Comparison of ENCODE assay signal across 13 cellular contexts in the genomic region with DNA sequence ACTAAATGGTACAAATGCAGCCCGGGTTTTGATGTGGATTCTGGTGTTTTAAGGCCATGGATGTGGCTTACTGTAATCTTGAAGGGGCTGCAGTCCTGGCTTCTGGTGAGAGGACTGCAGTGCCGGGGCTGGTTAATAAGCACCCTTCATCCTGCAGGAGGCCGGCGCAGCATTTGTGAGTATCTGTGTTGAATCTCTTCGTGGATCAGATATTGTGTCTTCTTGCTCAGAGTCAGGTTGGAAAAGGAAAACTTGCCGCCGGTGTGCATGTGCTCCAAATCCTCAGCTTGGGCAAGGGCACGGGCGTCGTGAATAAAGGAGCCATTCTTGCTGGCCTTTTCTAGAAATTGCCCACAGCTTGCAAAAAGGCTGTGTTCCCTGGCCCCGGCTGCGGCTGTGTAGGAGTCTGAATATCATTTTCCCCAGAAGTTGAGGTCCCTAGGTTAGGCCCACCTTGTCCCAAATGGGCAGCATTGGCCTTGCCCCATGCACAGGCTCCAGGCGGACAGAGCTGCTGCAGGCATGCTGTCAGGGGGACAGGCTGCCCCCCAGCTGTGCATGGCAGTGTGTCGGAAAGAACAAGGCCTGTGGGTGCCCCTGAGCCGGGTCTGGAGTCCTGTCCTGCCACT. TPM values are rescaled to one million over a fixed set of nuclear protein-coding genes. Genes with fewer than 3 reads are reported as not detected.
A peak's percentile ranks its signal among the peaks of the same experiment; 100 is the strongest.
DNase-seq lines count a peak whose midpoint lies in the region; ATAC-seq and TF ChIP-seq lines count a peak whose summit lies in the region.
"Had no signal": no experiment of that assay in that cellular context is flagged by ENCODE, and none has a peak within 500 bp of the region (broad histone marks: within the 10 kb centered on the region; RNA-seq: fewer than 3 reads in every experiment).

No MANE protein-coding gene starts in this region.

- H2AFZ ChIP-seq in neuronal stem cell (ENCODE audit: low read length), result no peak overlapping the region

- ATAC-seq in GM18907 (IDR thresholded peaks at IDR 0.05; ENCODE audit: unreplicated experiment), result peak; percentile 19
- no peak for ATAC-seq in right lobe of liver
- ATAC-seq: esophagus mucosa had no signal

- H3K9me3 Mint-ChIP-seq in T-helper 2 cell treated with Interferon-gamma antibody and Interleukin-4, amounts not matched to agents 5 μg/mL and 100 μg/mL, for 36 hours, result no peaks in the 10 kb centered on the region
- no peaks in the 10 kb centered on the region for H3K9me3 Mint-ChIP-seq in activated naive CD8-positive, alpha-beta T cell treated with anti-CD3 and anti-CD28 coated beads for 36 hours
- no peaks in the 10 kb centered on the region for H3K9me3 Mint-ChIP-seq in osteocyte (ENCODE audit: unreplicated experiment)

- H3K4ac ChIP-seq in neuronal stem cell (ENCODE audit: low read length), result no peak overlapping the region

- H3K36me3 Mint-ChIP-seq in T-helper 2 cell treated with Interferon-gamma antibody and Interleukin-4, amounts not matched to agents 5 μg/mL and 100 μg/mL, for 36 hours (ENCODE audit: low read depth), result peaks cover 44% of the 10 kb centered on the region
- H3K36me3 Mint-ChIP-seq in activated naive CD8-positive, alpha-beta T cell treated with anti-CD3 and anti-CD28 coated beads for 36 hours, result peaks cover 43% of the 10 kb centered on the region
- H3K36me3 Mint-ChIP-seq in osteocyte (ENCODE audit: unreplicated experiment), result peaks cover 54% of the 10 kb centered on the region

- no peak overlapping the region for H2BK15ac ChIP-seq in neuronal stem cell (ENCODE audit: low read length)

- no peak overlapping the region for H2AK5ac ChIP-seq in neuronal stem cell (ENCODE audit: low read depth, low read length)

- no peaks in the 10 kb centered on the region for H3K27me3 Mint-ChIP-seq in T-helper 2 cell treated with Interferon-gamma antibody and Interleukin-4, amounts not matched to agents 5 μg/mL and 100 μg/mL, for 36 hours (ENCODE audit: low read depth)
- H3K27me3 Mint-ChIP-seq in activated naive CD8-positive, alpha-beta T cell treated with anti-CD3 and anti-CD28 coated beads for 36 hours, result no peaks in the 10 kb centered on the region
- H3K27me3 Mint-ChIP-seq in osteocyte (ENCODE audit: unreplicated experiment), result no peaks in the 10 kb centered on the region

- H3K4me1 Mint-ChIP-seq in T-helper 2 cell treated with Interferon-gamma antibody and Interleukin-4, amounts not matched to agents 5 μg/mL and 100 μg/mL, for 36 hours (ENCODE audit: low read depth), result peaks cover 17% of the 10 kb centered on the region
- peaks cover 24% of the 10 kb centered on the region for H3K4me1 Mint-ChIP-seq in activated naive CD8-positive, alpha-beta T cell treated with anti-CD3 and anti-CD28 coated beads for 36 hours
- H3K4me1 Mint-ChIP-seq in osteocyte (ENCODE audit: unreplicated experiment), result peaks cover 3% of the 10 kb centered on the region

- H3K9me3 ChIP-seq in neuronal stem cell (replicated peaks in 1 of 2; ENCODE audit: control insufficient read depth in 2 of 2, insufficient read depth in 1 of 2, low read depth in 1 of 2, low read length in 2 of 2) (no peaks in the 10 kb centered on the region), right lobe of liver (no peaks in the 10 kb centered on the region)
- H3K9me3 ChIP-seq: SJSA1 had no signal

- peak overlapping the region; percentile 68 for H2BK120ac ChIP-seq in neuronal stem cell (ENCODE audit: low read depth, low read length)

- H4K8ac ChIP-seq in neuronal stem cell (ENCODE audit: low read depth, low read length), result no peak overlapping the region

- H2BK5ac ChIP-seq in neuronal stem cell (ENCODE audit: low read length), result no peak overlapping the region

- intact Hi-C loops in right lobe of liver (cut with DNase I), result loop anchor here (5.0 to 10.0 kb wide), 3 partner anchors 80 to 632 kb away; no protein-coding TSS in a partner anchor

- H3K4me3 ChIP-seq in neuronal stem cell (ENCODE audit: low read length in 2 of 2) (no peak overlapping the region), right lobe of liver (no peak overlapping the region)
- H3K4me3 ChIP-seq: SJSA1 had no signal

- H2BK12ac ChIP-seq in neuronal stem cell (ENCODE audit: low read length), result no peak overlapping the region

- no peak overlapping the region for H4K91ac ChIP-seq in neuronal stem cell (ENCODE audit: low read depth, low read length, poor library complexity)

- DNase-seq in T-helper 2 cell treated with Interferon-gamma antibody and Interleukin-4, amounts not matched to agents 5 μg/mL and 100 μg/mL, for 36 hours (ENCODE audit: low spot score), result no peak
- DNase-seq in T-helper 2 cell (no peak), neuronal stem cell (ENCODE audit: low spot score) (no peak), osteocyte (ENCODE audit: extremely low spot score, unreplicated experiment) (no peak), right lobe of liver (no peak), NCI-H748 treated with DMSO at 0.1 percent for 48 hours (lab: John Stamatoyannopoulos, UW) (no peak)
- no peak for DNase-seq in activated naive CD8-positive, alpha-beta T cell treated with anti-CD3 and anti-CD28 coated beads for 36 hours
- DNase-seq: COR-L47, cortex of kidney, NCI-H1417 treated with DMSO at 0.1 percent for 48 hours had no signal

- peak overlapping the region; percentile 92 for H3K4me3 Mint-ChIP-seq in T-helper 2 cell treated with Interferon-gamma antibody and Interleukin-4, amounts not matched to agents 5 μg/mL and 100 μg/mL, for 36 hours
- peak overlapping the region; percentile 88 for H3K4me3 Mint-ChIP-seq in activated naive CD8-positive, alpha-beta T cell treated with anti-CD3 and anti-CD28 coated beads for 36 hours
- no peak overlapping the region for H3K4me3 Mint-ChIP-seq in osteocyte (ENCODE audit: unreplicated experiment)

- peak overlapping the region; percentile 29 for H3K18ac ChIP-seq in neuronal stem cell (ENCODE audit: low read length)

- WGBS in neuronal stem cell (ENCODE audit: extremely low coverage in 2 of 2, insufficient read length in 2 of 2, insufficient replicate concordance in 1 of 2), 2 donors, result no CpG with 5 or more reads among the region's 15 CpGs
- WGBS in right lobe of liver (ENCODE audit: insufficient coverage, low coverage, low lambda C conversion rate, missing lambda C conversion rate), result 90% methylated on average over 2 of the region's 15 CpGs

- no peak overlapping the region for H3K4me2 ChIP-seq in neuronal stem cell (ENCODE audit: insufficient read depth, low read length, poor library complexity, severe bottlenecking)

- H3K9ac ChIP-seq in neuronal stem cell (ENCODE audit: low read depth, low read length, poor library complexity), result no peak overlapping the region

- peak overlapping the region; percentile 50 for H3K27ac Mint-ChIP-seq in T-helper 2 cell treated with Interferon-gamma antibody and Interleukin-4, amounts not matched to agents 5 μg/mL and 100 μg/mL, for 36 hours
- peak overlapping the region; percentile 94 for H3K27ac Mint-ChIP-seq in activated naive CD8-positive, alpha-beta T cell treated with anti-CD3 and anti-CD28 coated beads for 36 hours
- H3K27ac Mint-ChIP-seq in osteocyte (ENCODE audit: unreplicated experiment), result no peak overlapping the region

- H3K4me1 ChIP-seq in neuronal stem cell (ENCODE audit: control insufficient read depth in 2 of 2, insufficient read depth in 1 of 2, low read depth in 1 of 2, low read length in 2 of 2) (no peaks in the 10 kb centered on the region), right lobe of liver (peaks cover 0 to 5% (median 2%) of the 10 kb centered on the region in 4 donors)

- peak overlapping the region; percentile 13 for H3K23ac ChIP-seq in neuronal stem cell (ENCODE audit: low read depth, low read length, poor library complexity)

- no peak for TF ChIP-seq POLR2A in right lobe of liver (IDR thresholded peaks at IDR 0.05)

- H3K36me3 ChIP-seq in neuronal stem cell (replicated peaks in 1 of 2; ENCODE audit: control insufficient read depth in 2 of 2, insufficient read depth in 2 of 2, low read length in 2 of 2), result peaks cover 35 to 93% of the 10 kb centered on the region in 2 donors
- peaks cover 0 to 65% (median 25%) of the 10 kb centered on the region in 4 donors for H3K36me3 ChIP-seq in right lobe of liver

- H3K27ac ChIP-seq in neuronal stem cell (replicated peaks; ENCODE audit: low read length) (no peak overlapping the region), right lobe of liver (no peak overlapping the region)
- H3K27ac ChIP-seq: SJSA1 had no signal

- H3K27me3 ChIP-seq in neuronal stem cell (ENCODE audit: control insufficient read depth in 3 of 3, insufficient read depth in 3 of 3, low read depth in 1 of 3, low read length in 3 of 3) (no peaks in the 10 kb centered on the region), right lobe of liver (no peaks in the 10 kb centered on the region)
- H3K27me3 ChIP-seq: SJSA1 had no signal

- H3K14ac ChIP-seq in neuronal stem cell (ENCODE audit: low read length), result no peak overlapping the region

- no peak for TF ChIP-seq CTCF in osteocyte (IDR thresholded peaks at IDR 0.05)
- no peak for TF ChIP-seq CTCF in right lobe of liver (IDR thresholded peaks at IDR 0.05)

- H3K79me1 ChIP-seq in neuronal stem cell (ENCODE audit: low read depth, low read length), result no peaks in the 10 kb centered on the region

RNA-seq across cellular contexts. Expression of a gene that starts 28.9 kb away (rescaled TPM):
- 10 to 100 TPM; 71.4 to 71.5 TPM for total RNA-seq in activated naive CD8-positive, alpha-beta T cell treated with anti-CD3 and anti-CD28 coated beads for 36 hours
- 7.7 TPM for polyA plus RNA-seq in neuronal stem cell (2013, experiment 1 of 2)
- polyA plus RNA-seq in neuronal stem cell (2013, experiment 2 of 2), result 7.4 TPM
- total RNA-seq in osteocyte, result 4.4 and 5.4 TPM in 2 replicates
- 10 to 100 TPM; 14.2 to 21.3 (median 15.2) TPM for total RNA-seq in right lobe of liver

RNA-seq across cellular contexts. Expression of a gene that starts 39.9 kb away (rescaled TPM):
- 10 to 100 TPM; 59.0 to 62.3 TPM for total RNA-seq in activated naive CD8-positive, alpha-beta T cell treated with anti-CD3 and anti-CD28 coated beads for 36 hours
- 26.1 TPM for polyA plus RNA-seq in neuronal stem cell (2013, experiment 1 of 2)
- polyA plus RNA-seq in neuronal stem cell (2013, experiment 2 of 2), result 25.1 TPM
- 42.6 TPM in 2 replicates for total RNA-seq in osteocyte
- 10 to 100 TPM; 17.5 to 39.5 (median 21.0) TPM for total RNA-seq in right lobe of liver
